ENCODE assay signal across 2 cellular contexts in the genomic region with DNA sequence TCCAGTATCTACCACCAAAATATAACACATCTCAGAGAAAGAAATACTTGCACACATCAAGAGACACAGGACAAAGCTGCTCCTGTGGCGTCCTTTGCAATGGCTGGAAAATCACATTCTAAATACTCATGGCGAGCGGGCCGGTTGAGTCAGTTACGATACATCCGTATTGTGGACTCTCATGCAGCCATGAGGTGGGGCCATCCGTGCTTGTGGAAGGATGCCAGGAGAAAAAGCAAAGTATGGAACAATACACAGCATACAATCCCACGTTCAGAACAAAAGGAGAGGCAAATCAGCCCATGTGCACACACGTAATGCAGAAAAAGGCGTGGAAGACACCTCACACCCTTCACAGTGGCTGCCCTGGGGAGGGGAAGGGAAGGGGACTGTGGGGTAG.
TF ChIP-seq lines count a peak whose summit lies in the region.

No MANE protein-coding gene starts in this region.

TF ChIP-seq in SK-N-SH treated with all-trans-retinoic acid at 6 μM for 48 hours, 23 proteins besides CTCF, POLR2A, EP300 and RAD21 (continued from another document):
- no peak for TF ChIP-seq PPARA (CRISPR knock-in tag; IDR thresholded peaks at IDR 0.05; ENCODE audit: borderline replicate concordance)
- no peak for TF ChIP-seq ZNF565 (CRISPR knock-in tag; conservative IDR thresholded peaks at IDR 0.05; ENCODE audit: low read depth)
- no peak for TF ChIP-seq ZNF70 (CRISPR knock-in tag; IDR thresholded peaks at IDR 0.05)
- TF ChIP-seq OSR1 (CRISPR knock-in tag; IDR thresholded peaks at IDR 0.05): no peak
- no peak for TF ChIP-seq BACH2 (CRISPR knock-in tag; IDR thresholded peaks at IDR 0.05; ENCODE audit: borderline replicate concordance)
- no peak for TF ChIP-seq ZFP3 (CRISPR knock-in tag; IDR thresholded peaks at IDR 0.05)
- TF ChIP-seq ISL1 (CRISPR knock-in tag; IDR thresholded peaks at IDR 0.05): no peak
- no peak for TF ChIP-seq ZFP30 (CRISPR knock-in tag; IDR thresholded peaks at IDR 0.05)
- no peak for TF ChIP-seq ARNTL (CRISPR knock-in tag; IDR thresholded peaks at IDR 0.05; ENCODE audit: borderline replicate concordance, low read depth)

TF ChIP-seq in endothelial cell of umbilical vein, 7 proteins besides CTCF, POLR2A, EP300 and RAD21 (continued from another document):
- TF ChIP-seq GATA2 (IDR thresholded peaks at IDR 0.05; ENCODE audit: insufficient read depth, insufficient read length, low read depth, low read length) (no peak), EZH2 (IDR thresholded peaks at IDR 0.05; ENCODE audit: borderline replicate concordance, low read depth, low read length, severe bottlenecking) (no peak)
